Comparison of ENCODE assay signal across 20 cellular contexts in genomic region chr5:87916320-87916719, GRCh38.
"Had no signal": no experiment of that assay in that cellular context is flagged by ENCODE, and none has a peak within 500 bp of the region (broad histone marks: within the 10 kb centered on the region; RNA-seq: fewer than 3 reads in every experiment).

No MANE protein-coding gene starts in this region.

- H3K27ac Mint-ChIP-seq: effector memory CD8-positive, alpha-beta T cell; naive thymus-derived CD4-positive, alpha-beta T cell; stimulated activated naive B cell treated with anti-CD40 and anti-IgM and Interleukin-4, amounts not matched to agents 10 μg/mL and 1 μg/mL and 100 μg/mL, for 72 hours had no signal

- H3K27me3 ChIP-seq: esophagus squamous epithelium, gastroesophageal sphincter, spleen, testis, tibial nerve, upper lobe of right lung, vagina had no signal

- H3K27ac ChIP-seq: esophagus squamous epithelium, gastroesophageal sphincter, spleen, testis, tibial nerve, upper lobe of right lung, vagina had no signal

- H3K4me1 Mint-ChIP-seq: naive thymus-derived CD4-positive, alpha-beta T cell; stimulated activated naive B cell treated with anti-CD40 and anti-IgM and Interleukin-4, amounts not matched to agents 10 μg/mL and 1 μg/mL and 100 μg/mL, for 72 hours; stimulated activated naive CD8-positive, alpha-beta T cell treated with anti-CD3 and anti-CD28 coated beads, Interleukin-15, amount 100 ng/mL, for 72 hours had no signal

- H3K4me3 Mint-ChIP-seq: effector memory CD8-positive, alpha-beta T cell; naive thymus-derived CD4-positive, alpha-beta T cell; stimulated activated naive B cell treated with anti-CD40 and anti-IgM and Interleukin-4, amounts not matched to agents 10 μg/mL and 1 μg/mL and 100 μg/mL, for 72 hours; stimulated activated naive CD8-positive, alpha-beta T cell treated with anti-CD3 and anti-CD28 coated beads, Interleukin-15, amount 100 ng/mL, for 72 hours had no signal

- H3K4me3 ChIP-seq: esophagus squamous epithelium, gastroesophageal sphincter, spleen, testis, tibial nerve, upper lobe of right lung, vagina had no signal

- H3K27me3 Mint-ChIP-seq: effector memory CD8-positive, alpha-beta T cell; naive thymus-derived CD4-positive, alpha-beta T cell; stimulated activated naive B cell treated with anti-CD40 and anti-IgM and Interleukin-4, amounts not matched to agents 10 μg/mL and 1 μg/mL and 100 μg/mL, for 72 hours; stimulated activated naive CD8-positive, alpha-beta T cell treated with anti-CD3 and anti-CD28 coated beads, Interleukin-15, amount 100 ng/mL, for 72 hours had no signal

- H3K9me3 ChIP-seq: esophagus squamous epithelium, testis, upper lobe of right lung, vagina had no signal

- DNase-seq: effector memory CD8-positive, alpha-beta T cell; esophagus squamous epithelium; foreskin fibroblast; islet precursor cell; mammary epithelial cell; naive thymus-derived CD4-positive, alpha-beta T cell; posterior cingulate gyrus; spleen; stimulated activated CD4-positive, alpha-beta T cell treated with anti-CD3 and anti-CD28 coated beads, Interleukin-15, amount 100 ng/mL, for 24 hours; stimulated activated CD4-positive, alpha-beta T cell treated with anti-CD3 and anti-CD28 coated beads, Interleukin-1b, Interleukin-23, amount 100 ng/mL, for 48 hours; stimulated activated CD4-positive, alpha-beta T cell treated with anti-CD3 and anti-CD28 coated beads, Interleukin-4, amount 100 ng/mL, for 24 hours; stimulated activated naive B cell treated with anti-CD40 and anti-IgM and Interleukin-4, amounts not matched to agents 10 μg/mL and 1 μg/mL and 100 μg/mL, for 72 hours; stimulated activated naive CD8-positive, alpha-beta T cell treated with anti-CD3 and anti-CD28 coated beads, Interleukin-15, amount 100 ng/mL, for 72 hours; testis; upper lobe of right lung had no signal

- H3K36me3 Mint-ChIP-seq: stimulated activated naive B cell treated with anti-CD40 and anti-IgM and Interleukin-4, amounts not matched to agents 10 μg/mL and 1 μg/mL and 100 μg/mL, for 72 hours had no signal

- H3K36me3 ChIP-seq: esophagus squamous epithelium, gastroesophageal sphincter, spleen, tibial nerve, upper lobe of right lung, vagina had no signal

- ATAC-seq: effector memory CD8-positive, alpha-beta T cell; gastroesophageal sphincter; left lobe of liver; naive thymus-derived CD4-positive, alpha-beta T cell; sciatic nerve; stimulated activated naive B cell treated with anti-CD40 and anti-IgM and Interleukin-4, amounts not matched to agents 10 μg/mL and 1 μg/mL and 100 μg/mL, for 72 hours; stimulated activated naive CD8-positive, alpha-beta T cell treated with anti-CD3 and anti-CD28 coated beads, Interleukin-15, amount 100 ng/mL, for 72 hours had no signal

- H3K4me1 ChIP-seq: esophagus squamous epithelium, gastroesophageal sphincter, spleen, testis, tibial nerve, upper lobe of right lung, vagina had no signal
